Comparison of ENCODE assay signal across 20 cellular contexts in the genomic region with DNA sequence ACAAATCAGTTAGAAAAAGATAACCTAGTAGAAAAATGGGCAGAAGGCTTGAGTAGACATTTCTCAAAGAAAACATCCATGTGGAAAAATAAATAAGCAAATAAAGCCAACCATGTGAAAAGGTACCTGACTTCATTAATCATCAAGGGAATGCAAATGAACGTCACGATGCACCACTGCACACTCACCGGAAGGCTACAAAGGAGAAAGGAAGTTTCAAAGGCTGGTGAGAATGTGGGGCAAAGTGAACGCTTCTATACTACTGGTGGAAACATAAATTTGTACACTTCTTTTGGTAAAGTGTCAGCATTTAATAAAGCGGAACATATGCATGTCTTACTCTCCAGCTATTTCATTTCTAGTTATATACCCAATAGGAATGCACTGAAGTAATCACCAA.
A peak's percentile ranks its signal among the peaks of the same experiment; 100 is the strongest.
DNase-seq lines count a peak whose midpoint lies in the region; ATAC-seq, FAIRE-seq and TF ChIP-seq lines count a peak whose summit lies in the region.
"Had no signal": no experiment of that assay in that cellular context is flagged by ENCODE, and none has a peak within 500 bp of the region (broad histone marks: within the 10 kb centered on the region; RNA-seq: fewer than 3 reads in every experiment).

No MANE protein-coding gene starts in this region.

- peak; percentile 8 for FAIRE-seq in kidney (lab: Jason Lieb, UNC)
- FAIRE-seq: D721Med had no signal

- H3K9ac ChIP-seq in kidney (ENCODE audit: low read length in 2 of 2), result no peak overlapping the region

- no peak overlapping the region for H3K4me3 ChIP-seq in kidney (ENCODE audit: low read length in 2 of 2)
- no peak overlapping the region for H3K4me3 ChIP-seq in MG63

- no peaks in the 10 kb centered on the region for H3K4me1 ChIP-seq in kidney (ENCODE audit: control insufficient read depth in 1 of 2, insufficient read depth in 1 of 2, low read depth in 1 of 2, low read length in 2 of 2)

- TF ChIP-seq CTCF in kidney (IDR thresholded peaks at IDR 0.05; ENCODE audit: borderline replicate concordance, extremely low read depth, insufficient read depth), result no peak

- ATAC-seq in GM18861 (IDR thresholded peaks at IDR 0.05; ENCODE audit: unreplicated experiment) (peak; percentile 67), HG02610 (IDR thresholded peaks at IDR 0.05; ENCODE audit: unreplicated experiment) (no peak)

- H3K36me3 ChIP-seq in kidney (ENCODE audit: control insufficient read depth in 1 of 2, insufficient read depth in 2 of 2, low read length in 2 of 2), result no peaks in the 10 kb centered on the region
- no peaks in the 10 kb centered on the region for H3K36me3 ChIP-seq in MG63

- peaks cover 3% of the 10 kb centered on the region; the same call in 1 of the 2 replicates for H3K27me3 ChIP-seq in MG63

- DNase-seq in NCI-H526 (lab: John Stamatoyannopoulos, UW), result peak; percentile 57 to 72
- DNase-seq in kidney, result no peak
- DNase-seq in cardiac septum (ENCODE audit: low spot score), result no peak
- DNase-seq in COR-L47 (lab: John Stamatoyannopoulos, UW), result no peak
- DNase-seq in MG63, result no peak
- DNase-seq: ACHN; AML-193; CD4-positive, alpha-beta T cell; DMS79; H7; KG1; NCI-H1092; NCI-H146; NCI-H2081; NCI-H226; RPMI8226; SIG-M5 had no signal

- no peak overlapping the region for H3K27ac ChIP-seq in kidney (ENCODE audit: low read depth in 2 of 2, low read length in 2 of 2)

- intact Hi-C loops in kidney (cut with DNase I) (no loop called here), cardiac septum (cut with DNase I) (no loop called here)

- H3K9me3 ChIP-seq in kidney (ENCODE audit: control insufficient read depth in 1 of 2, low read length in 2 of 2) (peaks cover 0 to 8% of the 10 kb centered on the region in 2 donors), MG63 (peaks cover 4% of the 10 kb centered on the region)

Comparison
In these comparisons a context has a peak if more than half of its experiments do, and no peak if none do; other contexts are left out.
1. DNase-seq: peak in NCI-H526 (2 of 2); none in kidney (single experiment), cardiac septum (single experiment), COR-L47 (single experiment) and MG63 (single experiment).